ENCODE assay signal across 8 cellular contexts in genomic region chr5:8457187-8458037, GRCh38.
DNase-seq lines count a peak whose midpoint lies in the region; ATAC-seq and TF ChIP-seq lines count a peak whose summit lies in the region.

No MANE protein-coding gene starts in this region.

- H3K36me3 Mint-ChIP-seq in activated T-helper 2 cell treated with anti-CD3 and anti-CD28 coated beads, Interferon-gamma antibody, Interleukin-2, Interleukin-4, amounts not matched to agents 10 μg/mL and 5 μg/mL and 100 μg/mL, durations not matched to agents 14 hours and 24 hours and 36 hours (ENCODE audit: low read depth): no peaks in the 10 kb centered on the region
- peaks cover 2% of the 10 kb centered on the region for H3K36me3 Mint-ChIP-seq in neural progenitor cell

- H3K4me1 Mint-ChIP-seq in activated T-helper 2 cell treated with anti-CD3 and anti-CD28 coated beads, Interferon-gamma antibody, Interleukin-2, Interleukin-4, amounts not matched to agents 10 μg/mL and 5 μg/mL and 100 μg/mL, durations not matched to agents 14 hours and 24 hours and 36 hours (ENCODE audit: low read depth): peaks cover 7% of the 10 kb centered on the region
- H3K4me1 Mint-ChIP-seq in neural progenitor cell: peaks cover 7% of the 10 kb centered on the region

- DNase-seq in NCI-H748 treated with DMSO at 0.1 percent for 48 hours (lab: John Stamatoyannopoulos, UW) (peak; percentile 100), fibroblast of peridontal ligament (ENCODE audit: extremely low read depth) (peak; percentile 99), neural progenitor cell (ENCODE audit: low spot score) (no peak), stromal cell of bone marrow (ENCODE audit: low read depth) (peak; percentile 98), amniotic stem cell (lab: John Stamatoyannopoulos, UW) (no peak)
- DNase-seq in activated T-helper 2 cell treated with anti-CD3 and anti-CD28 coated beads, Interferon-gamma antibody, Interleukin-2, Interleukin-4, amounts not matched to agents 10 μg/mL and 5 μg/mL and 100 μg/mL, durations not matched to agents 14 hours and 24 hours and 36 hours (ENCODE audit: low spot score): peak; percentile 71

- peak overlapping the region; percentile 75 for H3K4me3 Mint-ChIP-seq in activated T-helper 2 cell treated with anti-CD3 and anti-CD28 coated beads, Interferon-gamma antibody, Interleukin-2, Interleukin-4, amounts not matched to agents 10 μg/mL and 5 μg/mL and 100 μg/mL, durations not matched to agents 14 hours and 24 hours and 36 hours (ENCODE audit: low read depth)
- H3K4me3 Mint-ChIP-seq in neural progenitor cell: peak overlapping the region; percentile 89

- no peaks in the 10 kb centered on the region for H3K36me3 ChIP-seq in neural progenitor cell

- peak; percentile 79 for ATAC-seq in GM18519 (IDR thresholded peaks at IDR 0.05; ENCODE audit: low FRiP score, unreplicated experiment)
- ATAC-seq in HG03196 (IDR thresholded peaks at IDR 0.05; ENCODE audit: unreplicated experiment): peak; percentile 96

- no peaks in the 10 kb centered on the region for H4K20me1 ChIP-seq in neural progenitor cell (ENCODE audit: low read depth)

- H3K79me2 ChIP-seq in neural progenitor cell (ENCODE audit: low read depth): no peaks in the 10 kb centered on the region

- no peaks in the 10 kb centered on the region for H3K9me3 ChIP-seq in neural progenitor cell (ENCODE audit: low read depth)

- no peak overlapping the region for H2AFZ ChIP-seq in neural progenitor cell (replicated peaks)

- no peaks in the 10 kb centered on the region for H3K27me3 ChIP-seq in neural progenitor cell

- peaks cover 8% of the 10 kb centered on the region for H3K9me3 Mint-ChIP-seq in activated T-helper 2 cell treated with anti-CD3 and anti-CD28 coated beads, Interferon-gamma antibody, Interleukin-2, Interleukin-4, amounts not matched to agents 10 μg/mL and 5 μg/mL and 100 μg/mL, durations not matched to agents 14 hours and 24 hours and 36 hours
- peaks cover 8% of the 10 kb centered on the region for H3K9me3 Mint-ChIP-seq in neural progenitor cell

- H3K4me2 ChIP-seq in neural progenitor cell: no peak overlapping the region

- no peak overlapping the region for H3K27ac ChIP-seq in neural progenitor cell

- no peaks in the 10 kb centered on the region for H3F3A ChIP-seq in neural progenitor cell (ENCODE audit: low read depth)

- no peaks in the 10 kb centered on the region for H3K4me1 ChIP-seq in neural progenitor cell

- peak overlapping the region; percentile 68 for H3K27ac Mint-ChIP-seq in activated T-helper 2 cell treated with anti-CD3 and anti-CD28 coated beads, Interferon-gamma antibody, Interleukin-2, Interleukin-4, amounts not matched to agents 10 μg/mL and 5 μg/mL and 100 μg/mL, durations not matched to agents 14 hours and 24 hours and 36 hours
- peak overlapping the region; percentile 36 for H3K27ac Mint-ChIP-seq in neural progenitor cell

- H3K27me3 Mint-ChIP-seq in activated T-helper 2 cell treated with anti-CD3 and anti-CD28 coated beads, Interferon-gamma antibody, Interleukin-2, Interleukin-4, amounts not matched to agents 10 μg/mL and 5 μg/mL and 100 μg/mL, durations not matched to agents 14 hours and 24 hours and 36 hours (ENCODE audit: low read depth): no peaks in the 10 kb centered on the region
- no peaks in the 10 kb centered on the region for H3K27me3 Mint-ChIP-seq in neural progenitor cell (ENCODE audit: insufficient read depth, low read depth)

- H3K9ac ChIP-seq in neural progenitor cell: no peak overlapping the region

- no peak overlapping the region for H3K4me3 ChIP-seq in neural progenitor cell

- no peak for TF ChIP-seq CTCF in neural progenitor cell (IDR thresholded peaks at IDR 0.05)

- intact Hi-C loops in activated T-helper 2 cell treated with anti-CD3 and anti-CD28 coated beads, Interferon-gamma antibody, Interleukin-2, Interleukin-4, amounts not matched to agents 10 μg/mL and 5 μg/mL and 100 μg/mL, durations not matched to agents 14 hours and 24 hours and 36 hours (cut with micrococcal nuclease): no loop called here

Comparison
In these comparisons a context has a peak if more than half of its experiments do, and no peak if none do; other contexts are left out.
1. DNase-seq: peak in NCI-H748 treated with DMSO at 0.1 percent for 48 hours (single experiment), activated T-helper 2 cell treated with anti-CD3 and anti-CD28 coated beads, Interferon-gamma antibody, Interleukin-2, Interleukin-4, amounts not matched to agents 10 μg/mL and 5 μg/mL and 100 μg/mL, durations not matched to agents 14 hours and 24 hours and 36 hours (single experiment), fibroblast of peridontal ligament (single experiment) and stromal cell of bone marrow (single experiment); none in neural progenitor cell (single experiment) and amniotic stem cell (single experiment).